Comparison of ENCODE assay signal across 10 cellular contexts in the genomic region with DNA sequence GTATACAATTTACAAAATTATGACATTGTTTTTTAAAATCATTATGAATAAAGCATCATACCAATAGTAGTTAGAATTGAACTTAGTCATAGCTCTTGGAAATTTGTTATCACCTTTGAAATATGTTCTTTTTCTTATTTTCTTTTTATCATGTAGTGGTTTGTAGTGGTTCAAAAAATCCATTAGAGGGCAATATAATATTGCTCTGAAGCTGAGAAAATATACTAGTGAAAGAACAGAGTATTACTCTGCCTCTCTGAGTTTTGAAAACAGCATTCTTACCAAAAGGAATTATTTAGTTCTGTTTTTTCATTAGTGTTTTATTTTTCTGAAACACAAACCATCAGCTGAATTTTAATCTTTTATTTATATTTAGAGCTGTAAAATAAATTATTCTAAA.
A peak's percentile ranks its signal among the peaks of the same experiment; 100 is the strongest.
DNase-seq lines count a peak whose midpoint lies in the region; ATAC-seq, FAIRE-seq and TF ChIP-seq lines count a peak whose summit lies in the region.
"Had no signal": no experiment of that assay in that cellular context is flagged by ENCODE, and none has a peak within 500 bp of the region (broad histone marks: within the 10 kb centered on the region; RNA-seq: fewer than 3 reads in every experiment).

No MANE protein-coding gene starts in this region.

- peak; percentile 3 for DNase-seq in CD1c-positive myeloid dendritic cell (ENCODE audit: extremely low spot score)
- no peak for DNase-seq in SJSA1 (ENCODE audit: low read depth in 1 of 2, low spot score in 2 of 2)
- no peak for DNase-seq in left colon
- no peak for DNase-seq in coronary artery (ENCODE audit: low spot score)
- DNase-seq in T-helper 2 cell, result no peak
- no peak for DNase-seq in cerebellar nuclear complex (lab: John Stamatoyannopoulos, UW)
- DNase-seq: effector memory CD4-positive, alpha-beta T cell; stimulated activated CD4-positive, alpha-beta T cell treated with anti-CD3 and anti-CD28 coated beads, Interleukin-2, amount 100 ng/mL, for 48 hours had no signal

- intact Hi-C loops in left colon (cut with DNase I, micrococcal nuclease), result no loop called here

- H3K36me3 ChIP-seq in SJSA1, result no peaks in the 10 kb centered on the region

- H3K9me3 ChIP-seq in SJSA1 (replicated peaks), result no peaks in the 10 kb centered on the region

- peak; percentile 99 for FAIRE-seq in islet of Langerhans (lab: Jason Lieb, UNC)

- ATAC-seq in HG02973 (IDR thresholded peaks at IDR 0.05; ENCODE audit: unreplicated experiment), result peak; percentile 51
- no peak for ATAC-seq in left colon

- peaks cover 27% of the 10 kb centered on the region for H3K4me1 ChIP-seq in SJSA1 (replicated peaks)

- no peaks in the 10 kb centered on the region; the same call in 1 of the 2 replicates for H3K27me3 ChIP-seq in SJSA1 (replicated peaks)

- H3K4me3 ChIP-seq in SJSA1 (no peak overlapping the region), coronary artery (no peak overlapping the region)

- H3K27ac ChIP-seq in SJSA1 (peak overlapping the region; percentile 57; the same call in 1 of the 2 replicates), coronary artery (no peak overlapping the region)

- no peak for TF ChIP-seq CTCF in coronary artery (IDR thresholded peaks at IDR 0.05)
